In genomic region chr7:33716581-33717477, GRCh38 we compare ENCODE assay signal across 8 cellular contexts.
DNase-seq lines count a peak whose midpoint lies in the region; ATAC-seq, FAIRE-seq and TF ChIP-seq lines count a peak whose summit lies in the region.

No MANE protein-coding gene starts in this region.

- TF ChIP-seq POLR2A in A549 (IDR thresholded peaks at IDR 0.05; ENCODE audit: low read length) = no peak

- no peaks in the 10 kb centered on the region for H3K36me3 ChIP-seq in SJCRH30

- TF ChIP-seq CTCF in A549 (IDR thresholded peaks at IDR 0.05) = peak; percentile 93
- peak; percentile 8 for TF ChIP-seq CTCF in GM20000 (IDR thresholded peaks at IDR 0.05; ENCODE audit: extremely low read depth, missing control alignments)
- peak; percentile 81 for TF ChIP-seq CTCF in foreskin keratinocyte (conservative IDR thresholded peaks at IDR 0.05)

- peak overlapping the region; percentile 5; the same call in 2 of the 3 replicates for H3K4me2 ChIP-seq in A549

- H3K27me3 ChIP-seq in SJCRH30 = no peaks in the 10 kb centered on the region
- H3K27me3 ChIP-seq in foreskin keratinocyte = peaks cover 4% of the 10 kb centered on the region

- no peak overlapping the region for H3K27ac Mint-ChIP-seq in activated T-helper 1 cell treated with anti-CD3 and anti-CD28 coated beads, Interleukin-12 subunit alpha, Interleukin-12 subunit beta, Interleukin-2, Interleukin-4 antibody, amounts not matched to agents 30 ng/mL and 10 ng/mL and 1 ng/mL, durations not matched to agents 14 hours and 24 hours and 36 hours

- H3K9me3 Mint-ChIP-seq in activated T-helper 1 cell treated with anti-CD3 and anti-CD28 coated beads, Interleukin-12 subunit alpha, Interleukin-12 subunit beta, Interleukin-2, Interleukin-4 antibody, amounts not matched to agents 30 ng/mL and 10 ng/mL and 1 ng/mL, durations not matched to agents 14 hours and 24 hours and 36 hours = no peaks in the 10 kb centered on the region

- H3K4me1 ChIP-seq in A549 = peaks cover 11% of the 10 kb centered on the region
- peaks cover 11% of the 10 kb centered on the region for H3K4me1 ChIP-seq in SJCRH30
- no peaks in the 10 kb centered on the region for H3K4me1 ChIP-seq in foreskin keratinocyte

- WGBS in A549 (ENCODE audit: missing lambda C conversion rate) = 39% methylated on average over 2 of the region's 2 CpGs

- H3K9me3 ChIP-seq in A549 (no peaks in the 10 kb centered on the region), SJCRH30 (replicated peaks) (no peaks in the 10 kb centered on the region)

- no peak for TF ChIP-seq EP300 in A549 (IDR thresholded peaks at IDR 0.05)

- no peaks in the 10 kb centered on the region for H3K36me3 Mint-ChIP-seq in activated T-helper 1 cell treated with anti-CD3 and anti-CD28 coated beads, Interleukin-12 subunit alpha, Interleukin-12 subunit beta, Interleukin-2, Interleukin-4 antibody, amounts not matched to agents 30 ng/mL and 10 ng/mL and 1 ng/mL, durations not matched to agents 14 hours and 24 hours and 36 hours (ENCODE audit: low read depth)

- DNase-seq in A549 (ENCODE audit: low read depth in 1 of 2, low spot score in 1 of 2) = peak; percentile 14 to 68
- DNase-seq in GM20000 (ENCODE audit: low spot score) = no peak
- DNase-seq in SJCRH30 = peak; percentile 23 to 72
- peak; percentile 32 to 53 for DNase-seq in foreskin keratinocyte
- peak; percentile 29 for DNase-seq in smooth muscle cell of the brain vasculature (ENCODE audit: low read depth, low spot score)
- no peak for DNase-seq in activated CD8-positive, alpha-beta memory T cell treated with anti-CD3 and anti-CD28 coated beads, Interleukin-2, amount 50 U/mL, for 48 hours
- no peak for DNase-seq in stimulated activated CD4-positive, alpha-beta T cell treated with anti-CD3 and anti-CD28 coated beads, Interleukin-4, amount 100 ng/mL, for 24 hours
- no peak for DNase-seq in activated T-helper 1 cell treated with anti-CD3 and anti-CD28 coated beads, Interleukin-12 subunit alpha, Interleukin-12 subunit beta, Interleukin-2, Interleukin-4 antibody, amounts not matched to agents 30 ng/mL and 10 ng/mL and 1 ng/mL, durations not matched to agents 14 hours and 24 hours and 36 hours (ENCODE audit: low spot score)

- POLR2A ChIA-PET in A549 (lab: Yijun Ruan, JAX) = no interaction called here

- TF ChIP-seq RAD21 in A549 (conservative IDR thresholded peaks at IDR 0.05 in 1 of 2, IDR thresholded peaks at IDR 0.05 in 1 of 2) = peak; percentile 61 to 68

- intact Hi-C loops in activated T-helper 1 cell treated with anti-CD3 and anti-CD28 coated beads, Interleukin-12 subunit alpha, Interleukin-12 subunit beta, Interleukin-2, Interleukin-4 antibody, amounts not matched to agents 30 ng/mL and 10 ng/mL and 1 ng/mL, durations not matched to agents 14 hours and 24 hours and 36 hours (cut with micrococcal nuclease) = no loop called here

- H3K4me3 ChIP-seq in A549 = no peak overlapping the region
- H3K4me3 ChIP-seq in SJCRH30 = no peak overlapping the region

- no peak overlapping the region for H3K4me3 Mint-ChIP-seq in activated T-helper 1 cell treated with anti-CD3 and anti-CD28 coated beads, Interleukin-12 subunit alpha, Interleukin-12 subunit beta, Interleukin-2, Interleukin-4 antibody, amounts not matched to agents 30 ng/mL and 10 ng/mL and 1 ng/mL, durations not matched to agents 14 hours and 24 hours and 36 hours

- H3K27ac ChIP-seq in A549 = 0 out of 6 replicates have a peak overlapping the region, but pooled peaks of 1 of the 2 experiments have one; percentile 5
- no peak overlapping the region for H3K27ac ChIP-seq in SJCRH30
- no peak overlapping the region for H3K27ac ChIP-seq in foreskin keratinocyte

- CTCF ChIA-PET in A549 (lab: Yijun Ruan, JAX) = interaction anchor here (0.6 to 3.3 kb wide), 20 partner anchors 9 to 534 kb away, joined by 3 to 17 read pairs (median 4); no protein-coding TSS in a partner anchor

- H3K27me3 Mint-ChIP-seq in activated T-helper 1 cell treated with anti-CD3 and anti-CD28 coated beads, Interleukin-12 subunit alpha, Interleukin-12 subunit beta, Interleukin-2, Interleukin-4 antibody, amounts not matched to agents 30 ng/mL and 10 ng/mL and 1 ng/mL, durations not matched to agents 14 hours and 24 hours and 36 hours (ENCODE audit: insufficient read depth) = no peaks in the 10 kb centered on the region

- FAIRE-seq in A549 (lab: Jason Lieb, UNC) = peak; percentile 51

- ATAC-seq in A549 (peak; percentile 51 to 77; a peak in 3 of 6 replicates), foreskin keratinocyte (peak; percentile 63)

- no peaks in the 10 kb centered on the region for H3K4me1 Mint-ChIP-seq in activated T-helper 1 cell treated with anti-CD3 and anti-CD28 coated beads, Interleukin-12 subunit alpha, Interleukin-12 subunit beta, Interleukin-2, Interleukin-4 antibody, amounts not matched to agents 30 ng/mL and 10 ng/mL and 1 ng/mL, durations not matched to agents 14 hours and 24 hours and 36 hours (ENCODE audit: low read depth)

TF ChIP-seq in A549, 52 proteins besides CTCF, POLR2A, EP300 and RAD21:
- TF ChIP-seq ZNF302 (CRISPR knock-in tag; IDR thresholded peaks at IDR 0.05) = no peak
- no peak for TF ChIP-seq ZC3H11A (IDR thresholded peaks at IDR 0.05)
- TF ChIP-seq MAFK (IDR thresholded peaks at IDR 0.05; ENCODE audit: partially characterized antibody) = no peak
- TF ChIP-seq SMC3 (IDR thresholded peaks at IDR 0.05) = peak; percentile 58
- no peak for TF ChIP-seq FOSB (CRISPR knock-in tag; IDR thresholded peaks at IDR 0.05)
- no peak for TF ChIP-seq HES2 (IDR thresholded peaks at IDR 0.05)
- no peak for TF ChIP-seq PHF8 (IDR thresholded peaks at IDR 0.05; ENCODE audit: borderline replicate concordance, low read depth)
- peak; percentile 72 for TF ChIP-seq RFX5 (IDR thresholded peaks at IDR 0.05)
- TF ChIP-seq EHF (CRISPR knock-in tag; IDR thresholded peaks at IDR 0.05) = no peak
- TF ChIP-seq JUNB (IDR thresholded peaks at IDR 0.05) = no peak
- no peak for TF ChIP-seq FOXS1 (CRISPR knock-in tag; IDR thresholded peaks at IDR 0.05)
- TF ChIP-seq JUN (IDR thresholded peaks at IDR 0.05) = no peak
- no peak for TF ChIP-seq NPAS2 (CRISPR knock-in tag; IDR thresholded peaks at IDR 0.05; ENCODE audit: borderline replicate concordance)
- no peak for TF ChIP-seq CBX2 (IDR thresholded peaks at IDR 0.05; ENCODE audit: borderline replicate concordance, low read depth)
- no peak for TF ChIP-seq CEBPB (IDR thresholded peaks at IDR 0.05)
- TF ChIP-seq CHD2 (IDR thresholded peaks at IDR 0.05; ENCODE audit: low read length, partially characterized antibody) = no peak

Comparison
In these comparisons a context has a peak if more than half of its experiments do, and no peak if none do; other contexts are left out.
1. DNase-seq: peak in A549 (2 of 2), SJCRH30 (2 of 2), foreskin keratinocyte (2 of 2) and smooth muscle cell of the brain vasculature (single experiment); none in GM20000 (single experiment), activated CD8-positive, alpha-beta memory T cell treated with anti-CD3 and anti-CD28 coated beads, Interleukin-2, amount 50 U/mL, for 48 hours (single experiment), stimulated activated CD4-positive, alpha-beta T cell treated with anti-CD3 and anti-CD28 coated beads, Interleukin-4, amount 100 ng/mL, for 24 hours (single experiment) and activated T-helper 1 cell treated with anti-CD3 and anti-CD28 coated beads, Interleukin-12 subunit alpha, Interleukin-12 subunit beta, Interleukin-2, Interleukin-4 antibody, amounts not matched to agents 30 ng/mL and 10 ng/mL and 1 ng/mL, durations not matched to agents 14 hours and 24 hours and 36 hours (single experiment).
2. CTCF ChIP-seq: peak in every context shown above with its lines; median percentile 93 in A549; 81 in foreskin keratinocyte; 8 in GM20000.